11 cellular contexts compared by ENCODE assay signal in genomic region chr9:110561826-110562225, GRCh38.
"Had no signal": no experiment of that assay in that cellular context is flagged by ENCODE, and none has a peak within 500 bp of the region (broad histone marks: within the 10 kb centered on the region; RNA-seq: fewer than 3 reads in every experiment).

No MANE protein-coding gene starts in this region.

- H3K27ac Mint-ChIP-seq: GM23338, H9, HFFc6 had no signal

- H3K9me3 ChIP-seq: HAP-1 had no signal

- H3K36me3 ChIP-seq: HAP-1 had no signal

- FAIRE-seq: H1, H54 had no signal

- H3K27ac ChIP-seq: GM23248 had no signal

- ATAC-seq: GM23338, HCT116 had no signal

- H3K9ac ChIP-seq: GM23248 had no signal

- H3K4me3 ChIP-seq: GM23248, GM23338, HAP-1 had no signal

- H3K4me3 Mint-ChIP-seq: GM23338, H9, HFFc6 had no signal

- H3K4me1 ChIP-seq: HAP-1 had no signal

- DNase-seq: GM23248, GOT3, H7, H9, HCEC 1CT, HFFc6 had no signal

- H3K4me1 Mint-ChIP-seq: GM23338, H9 had no signal

- H3K9me3 Mint-ChIP-seq: GM23338, H9, HFFc6 had no signal
